20 cellular contexts compared by ENCODE assay signal in genomic region chr5:83374547-83374946, GRCh38.
DNase-seq lines count a peak whose midpoint lies in the region; ATAC-seq and TF ChIP-seq lines count a peak whose summit lies in the region.
"Had no signal": no experiment of that assay in that cellular context is flagged by ENCODE, and none has a peak within 500 bp of the region (broad histone marks: within the 10 kb centered on the region; RNA-seq: fewer than 3 reads in every experiment).

No MANE protein-coding gene starts in this region.

- H3K36me3 ChIP-seq in SK-N-SH (replicated peaks in 1 of 2; ENCODE audit: control insufficient read depth in 1 of 2, insufficient read depth in 2 of 2, low read length in 1 of 2) (no peaks in the 10 kb centered on the region), aorta (ENCODE audit: control insufficient read depth in 1 of 2, insufficient read depth in 2 of 2, low read length in 1 of 2) (no peaks in the 10 kb centered on the region)
- H3K36me3 ChIP-seq: right lobe of liver, tibial artery had no signal

- no peak overlapping the region for H3K4me3 Mint-ChIP-seq in nephron
- H3K4me3 Mint-ChIP-seq: activated naive CD4-positive, alpha-beta T cell treated with anti-CD3 and anti-CD28 coated beads, Interleukin-2, amount 10 ng/mL, durations not matched to agents 7 days and 5 days; neural crest cell had no signal

- no peaks in the 10 kb centered on the region for H3K9me3 ChIP-seq in SK-N-SH
- H3K9me3 ChIP-seq in aorta (ENCODE audit: control insufficient read depth, low read length) = no peaks in the 10 kb centered on the region
- H3K9me3 ChIP-seq: right lobe of liver, tibial artery had no signal

- CTCF ChIA-PET in SK-N-SH (lab: Yijun Ruan, JAX) = no interaction called here

- no peak overlapping the region for H3K4me3 ChIP-seq in SK-N-SH (ENCODE audit: low read depth in 2 of 2, low read length in 1 of 2)
- H3K4me3 ChIP-seq in aorta (ENCODE audit: low read length in 2 of 2) = no peak overlapping the region
- H3K4me3 ChIP-seq: right lobe of liver, tibial artery had no signal

- TF ChIP-seq RAD21 in SK-N-SH (IDR thresholded peaks at IDR 0.05; ENCODE audit: low read length) = no peak

- 80% methylated on average over 2 of the region's 2 CpGs for WGBS in SK-N-SH (ENCODE audit: low lambda C conversion rate)
- 8 to 10% methylated on average over 2 of the region's 2 CpGs for WGBS in aorta, 2 donors

- POLR2A ChIA-PET in SK-N-SH (lab: Yijun Ruan, JAX) = no interaction called here

- peaks cover 11% of the 10 kb centered on the region for H3F3A ChIP-seq in SK-N-SH (replicated peaks; ENCODE audit: insufficient read depth)

- no peaks in the 10 kb centered on the region for H3K36me3 Mint-ChIP-seq in nephron (ENCODE audit: low read depth)
- H3K36me3 Mint-ChIP-seq: activated naive CD4-positive, alpha-beta T cell treated with anti-CD3 and anti-CD28 coated beads, Interleukin-2, amount 10 ng/mL, durations not matched to agents 7 days and 5 days had no signal

- peaks cover 12% of the 10 kb centered on the region for H3K4me1 Mint-ChIP-seq in nephron
- H3K4me1 Mint-ChIP-seq: activated naive CD4-positive, alpha-beta T cell treated with anti-CD3 and anti-CD28 coated beads, Interleukin-2, amount 10 ng/mL, durations not matched to agents 7 days and 5 days had no signal

- ATAC-seq in SK-N-SH treated with all-trans-retinoic acid at 6 μM for 48 hours (no peak; the same call in 2 of the 3 replicates), aorta (ENCODE audit: low FRiP score) (peak; percentile 37), GM19324 (IDR thresholded peaks at IDR 0.05; ENCODE audit: low FRiP score, unreplicated experiment) (no peak), HG02678 (IDR thresholded peaks at IDR 0.05; ENCODE audit: unreplicated experiment) (no peak)
- ATAC-seq: Panc1, right lobe of liver had no signal

- H3K79me2 ChIP-seq in SK-N-SH (ENCODE audit: insufficient read depth) = no peaks in the 10 kb centered on the region

- H3K27me3 ChIP-seq in SK-N-SH (ENCODE audit: insufficient read depth) (no peaks in the 10 kb centered on the region), aorta (ENCODE audit: control insufficient read depth in 1 of 2, insufficient read depth in 2 of 2, low read length in 1 of 2) (no peaks in the 10 kb centered on the region)
- H3K27me3 ChIP-seq: right lobe of liver, tibial artery had no signal

- H3K9ac ChIP-seq in SK-N-SH = no peak overlapping the region

- no peak for DNase-seq in SK-N-SH
- DNase-seq in fibroblast of the conjunctiva (ENCODE audit: low read depth) = peak; percentile 30
- no peak for DNase-seq in aorta
- no peak for DNase-seq in glomerular visceral epithelial cell (ENCODE audit: extremely low spot score)
- DNase-seq: activated CD4-positive, alpha-beta T cell treated with anti-CD3 and anti-CD28 coated beads, Interleukin-2, amount 50 U/mL, for 1 hour; activated naive CD4-positive, alpha-beta T cell treated with anti-CD3 and anti-CD28 coated beads, Interleukin-2, amount 10 ng/mL, durations not matched to agents 7 days and 5 days; activated T-cell treated with anti-CD3 and anti-CD28 coated beads, Interleukin-2, amount 50 U/mL, for 1 hour; DMS79; mesendoderm; NCI-H82; right lobe of liver had no signal

- no peaks in the 10 kb centered on the region for H3K27me3 Mint-ChIP-seq in nephron (ENCODE audit: low read depth)
- H3K27me3 Mint-ChIP-seq: activated naive CD4-positive, alpha-beta T cell treated with anti-CD3 and anti-CD28 coated beads, Interleukin-2, amount 10 ng/mL, durations not matched to agents 7 days and 5 days had no signal

- H3K4me1 ChIP-seq in SK-N-SH (ENCODE audit: control insufficient read depth in 1 of 2, insufficient read depth in 2 of 2, low read depth in 1 of 2, low read length in 1 of 2) = no peaks in the 10 kb centered on the region
- H3K4me1 ChIP-seq in aorta (ENCODE audit: control insufficient read depth in 1 of 2, insufficient read depth in 2 of 2, low read length in 2 of 2) = peaks cover 0 to 6% of the 10 kb centered on the region in 2 donors
- H3K4me1 ChIP-seq: right lobe of liver had no signal

- H3K27ac ChIP-seq in SK-N-SH (ENCODE audit: low read depth in 2 of 2, low read length in 1 of 2) = peak overlapping the region; percentile 5 to 53; a peak in 2 of 4 replicates
- H3K27ac ChIP-seq in aorta (ENCODE audit: low read depth in 1 of 2, low read length in 2 of 2) = no peak overlapping the region
- H3K27ac ChIP-seq: 22Rv1, C4-2B, right lobe of liver had no signal

- H2AFZ ChIP-seq in SK-N-SH (ENCODE audit: low read depth) = no peak overlapping the region

- H3K27ac Mint-ChIP-seq in nephron = peak overlapping the region in 2 of 3 experiments; percentile 2 to 59
- H3K27ac Mint-ChIP-seq: activated naive CD4-positive, alpha-beta T cell treated with anti-CD3 and anti-CD28 coated beads, Interleukin-2, amount 10 ng/mL, durations not matched to agents 7 days and 5 days had no signal

- no peaks in the 10 kb centered on the region for H4K20me1 ChIP-seq in SK-N-SH (ENCODE audit: insufficient read depth)

- H3K9me3 Mint-ChIP-seq in nephron = no peaks in the 10 kb centered on the region
- H3K9me3 Mint-ChIP-seq: activated naive CD4-positive, alpha-beta T cell treated with anti-CD3 and anti-CD28 coated beads, Interleukin-2, amount 10 ng/mL, durations not matched to agents 7 days and 5 days; neural crest cell had no signal

- no peak overlapping the region for H3K4me2 ChIP-seq in SK-N-SH

- intact Hi-C loops in aorta (cut with DNase I) = no loop called here

- H3K9me2 ChIP-seq in SK-N-SH = no peaks in the 10 kb centered on the region

- no peak for TF ChIP-seq CTCF in SK-N-SH (IDR thresholded peaks at IDR 0.05)
- TF ChIP-seq CTCF in nephron (IDR thresholded peaks at IDR 0.05; ENCODE audit: unreplicated experiment in 3 of 3) = no peak

- no peak for TF ChIP-seq EP300 in SK-N-SH (IDR thresholded peaks at IDR 0.05; ENCODE audit: borderline replicate concordance in 1 of 2, low read depth in 1 of 2, low read length in 1 of 2)

TF ChIP-seq in SK-N-SH, 30 proteins besides CTCF, POLR2A, EP300 and RAD21:
- TF ChIP-seq ELF1 (IDR thresholded peaks at IDR 0.05) (no peak), EZH2phosphoT487 (IDR thresholded peaks at IDR 0.05; ENCODE audit: borderline replicate concordance, low read depth) (no peak), YY1 (IDR thresholded peaks at IDR 0.05; ENCODE audit: low read depth) (no peak), ZBTB33 (IDR thresholded peaks at IDR 0.05; ENCODE audit: borderline replicate concordance, low read depth) (no peak)

TF ChIP-seq in SK-N-SH treated with all-trans-retinoic acid at 6 μM for 48 hours, 23 proteins besides CTCF, POLR2A, EP300 and RAD21:
- no peak for TF ChIP-seq ARNTL (CRISPR knock-in tag; IDR thresholded peaks at IDR 0.05; ENCODE audit: borderline replicate concordance, low read depth)
- TF ChIP-seq TCF4 (CRISPR knock-in tag; IDR thresholded peaks at IDR 0.05; ENCODE audit: borderline replicate concordance) = no peak
- no peak for TF ChIP-seq ISL1 (CRISPR knock-in tag; IDR thresholded peaks at IDR 0.05)
- TF ChIP-seq BACH2 (CRISPR knock-in tag; IDR thresholded peaks at IDR 0.05; ENCODE audit: borderline replicate concordance) = no peak

Comparison
In these comparisons a context has a peak if more than half of its experiments do, and no peak if none do; other contexts are left out.
1. H3K27ac ChIP-seq: peak in SK-N-SH (2 of 2); none in aorta (0 of 2).